In the genomic region with DNA sequence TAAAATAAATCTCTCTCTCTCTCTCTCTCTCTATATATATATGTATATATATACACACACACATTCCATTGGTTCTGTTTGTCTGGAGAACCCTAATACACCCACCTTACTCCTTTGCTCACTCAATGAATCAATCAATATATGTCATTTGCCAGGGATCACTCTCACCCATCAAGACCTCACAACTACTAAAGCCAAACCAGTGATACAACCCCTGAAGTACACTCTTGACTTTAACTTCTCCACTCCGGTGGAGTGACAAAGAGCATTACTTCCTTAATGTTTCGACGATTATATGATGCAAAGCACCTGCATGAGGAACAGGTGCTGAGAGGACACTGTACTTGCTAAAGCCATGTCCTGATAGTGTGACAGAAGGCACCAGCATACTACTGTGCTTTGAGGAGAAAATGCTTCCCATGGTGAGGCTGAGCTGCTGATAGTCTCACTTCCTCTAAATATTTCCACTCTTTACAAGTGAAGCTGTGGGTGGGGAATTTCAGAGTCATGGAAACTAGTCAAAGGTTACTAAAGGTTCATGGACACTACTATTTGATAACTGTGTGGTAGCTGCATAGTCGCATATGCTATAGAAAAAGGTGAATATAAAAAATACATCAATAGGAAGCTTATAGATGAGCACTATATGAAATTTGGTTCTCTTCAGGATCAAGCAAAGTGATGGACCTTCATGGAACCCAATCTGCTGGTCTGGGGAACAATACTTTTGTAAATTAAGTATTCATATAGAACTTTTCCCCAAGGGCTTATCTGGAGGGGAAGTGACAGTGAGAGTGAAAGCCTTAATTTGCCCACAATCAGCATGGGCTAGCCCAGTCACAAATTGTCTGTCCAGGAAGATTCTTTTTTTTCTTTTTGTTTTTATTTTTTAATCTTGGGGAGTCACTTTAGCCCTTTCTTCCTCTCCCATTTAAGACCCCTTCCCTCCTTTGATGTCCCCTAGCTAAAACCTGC, we compare ENCODE assay signal across 8 cellular contexts.
A peak's percentile ranks its signal among the peaks of the same experiment; 100 is the strongest.
DNase-seq lines count a peak whose midpoint lies in the region; ATAC-seq, FAIRE-seq and TF ChIP-seq lines count a peak whose summit lies in the region.

No MANE protein-coding gene starts in this region.

- WGBS in K562 (ENCODE audit: insufficient coverage, low coverage, missing lambda C conversion rate) = 3% methylated on average over 4 of the region's 4 CpGs
- no CpG with 5 or more reads among the region's 4 CpGs for WGBS in H9 (ENCODE audit: extremely low coverage, insufficient read length, low lambda C conversion rate)

- no peak overlapping the region for H3K14ac ChIP-seq in H9 (ENCODE audit: insufficient read depth, low read length)

- H3K27ac ChIP-seq in K562 (ENCODE audit: extremely low read depth, low read depth, low read length) (no peak overlapping the region), A673 (ENCODE audit: low read depth, low read length, poor library complexity, severe bottlenecking) (no peak overlapping the region), H9 (ENCODE audit: insufficient read length, low read depth, low read length) (no peak overlapping the region)

- H3K36me3 Mint-ChIP-seq in mesothelial cell of epicardium (peaks cover 2% of the 10 kb centered on the region), H9 (ENCODE audit: insufficient read depth in 1 of 3, low read depth in 3 of 3) (peaks cover 2 to 20% (median 11%) of the 10 kb centered on the region in 3 experiments; a peak in 6 of 7 replicates)

- peaks cover 10% of the 10 kb centered on the region for H3K4me1 Mint-ChIP-seq in mesothelial cell of epicardium
- peaks cover 11 to 12% of the 10 kb centered on the region in 2 experiments for H3K4me1 Mint-ChIP-seq in H9

- no peak overlapping the region for H2BK5ac ChIP-seq in H9 (ENCODE audit: insufficient read length, low read length)

- H3K4me3 Mint-ChIP-seq in mesothelial cell of epicardium (no peak overlapping the region), H9 (no peak overlapping the region)

- H3K9me3 ChIP-seq in K562 (replicated peaks; ENCODE audit: control insufficient read depth, insufficient read depth, low read depth, low read length) (no peaks in the 10 kb centered on the region), A673 (ENCODE audit: low read depth, low read length, poor library complexity, severe bottlenecking) (no peaks in the 10 kb centered on the region), H9 (ENCODE audit: control insufficient read depth, low read depth, low read length) (no peaks in the 10 kb centered on the region)

- H3K9ac ChIP-seq in K562 (ENCODE audit: insufficient read depth in 1 of 2, low read depth in 2 of 2, low read length in 2 of 2) (no peak overlapping the region), H9 (ENCODE audit: extremely low read depth, insufficient read length, low read length) (no peak overlapping the region)

- H4K8ac ChIP-seq in H9 (replicated peaks; ENCODE audit: insufficient read length, low read depth, low read length) = no peak overlapping the region

- no peak overlapping the region for H2AK5ac ChIP-seq in H9 (ENCODE audit: insufficient read length, low read length)

- H3K79me1 ChIP-seq in H9 (ENCODE audit: insufficient read depth, low read depth, low read length, poor library complexity, severe bottlenecking) = no peaks in the 10 kb centered on the region

- H3K18ac ChIP-seq in H9 (ENCODE audit: insufficient read length, low read depth, low read length) = no peak overlapping the region

- no peak overlapping the region for H2BK120ac ChIP-seq in H9 (ENCODE audit: low read depth, low read length, poor library complexity, severe bottlenecking)

- no peak overlapping the region for H4K91ac ChIP-seq in H9 (ENCODE audit: insufficient read length, low read depth, low read length)

- ATAC-seq in GM19452 (IDR thresholded peaks at IDR 0.05; ENCODE audit: unreplicated experiment) (peak; percentile 91), HG03439 (IDR thresholded peaks at IDR 0.05; ENCODE audit: unreplicated experiment) (peak; percentile 87), K562 (no peak)

- H3K27ac Mint-ChIP-seq in mesothelial cell of epicardium (no peak overlapping the region), H9 (no peak overlapping the region)

- no peaks in the 10 kb centered on the region for H4K20me1 ChIP-seq in K562 (replicated peaks; ENCODE audit: control insufficient read depth, insufficient read depth, low read length)
- no peaks in the 10 kb centered on the region for H4K20me1 ChIP-seq in H9 (ENCODE audit: control insufficient read depth, insufficient read depth, insufficient read length)

- no peak for TF ChIP-seq POLR2A in K562 (conservative IDR thresholded peaks at IDR 0.05)

- no peak overlapping the region for H2BK12ac ChIP-seq in H9 (ENCODE audit: insufficient read length, low read depth, low read length)

- H3K36me3 ChIP-seq in K562 (ENCODE audit: control insufficient read depth, insufficient read depth, low read length) = no peaks in the 10 kb centered on the region
- no peaks in the 10 kb centered on the region for H3K36me3 ChIP-seq in A673 (ENCODE audit: insufficient read depth, low read length, poor library complexity, severe bottlenecking)

- CTCF ChIA-PET in K562 (lab: Yijun Ruan, JAX; ENCODE audit: low intra/inter-chr PET ratio) (no interaction called here), A673 (lab: Charles Lee) (no interaction called here)

- no peaks in the 10 kb centered on the region for H3K23me2 ChIP-seq in H9 (ENCODE audit: insufficient read length, low read depth, low read length, poor library complexity, severe bottlenecking)

- no peak overlapping the region for H2BK20ac ChIP-seq in H9 (ENCODE audit: low read depth, low read length, poor library complexity, severe bottlenecking)

- intact Hi-C loops in K562 (cut with micrococcal nuclease) (no loop called here), A673 (cut with micrococcal nuclease; ENCODE audit: unreplicated experiment) (loop anchor here (5.0 kb wide), 1 partner anchor 118 kb away; no protein-coding TSS in a partner anchor)

- H3K9me1 ChIP-seq in K562 (ENCODE audit: control insufficient read depth, insufficient read depth, low read length) = no peaks in the 10 kb centered on the region

- POLR2A ChIA-PET in K562 (lab: Yijun Ruan, JAX) (no interaction called here), A673 (lab: Charles Lee; ENCODE audit: low non-redundant PET) (no interaction called here)

- H3K27me3 ChIP-seq in K562 (ENCODE audit: control insufficient read depth in 2 of 2, insufficient read depth in 2 of 2, low read length in 2 of 2) (peaks cover 0 to 10% of the 10 kb centered on the region in 2 experiments; a peak in 2 of 5 replicates), A673 (replicated peaks; ENCODE audit: insufficient read depth, low read depth, low read length, poor library complexity) (no peaks in the 10 kb centered on the region), H9 (ENCODE audit: insufficient read depth, low read length) (no peaks in the 10 kb centered on the region)

- H3K56ac ChIP-seq in H9 (ENCODE audit: insufficient read length, low read depth, low read length) = no peak overlapping the region

- H3K4ac ChIP-seq in H9 (ENCODE audit: low read depth, low read length) = no peak overlapping the region

- no TSS peak for BruUV-seq in K562 (replicated peaks; lab: Mats Ljungman, UMichigan)
- BruUV-seq in A673 (replicated peaks; lab: Mats Ljungman, UMichigan) = no TSS peak

- H3K27me3 Mint-ChIP-seq in mesothelial cell of epicardium (ENCODE audit: low read depth) (no peaks in the 10 kb centered on the region), H9 (ENCODE audit: low read depth) (peaks cover 3% of the 10 kb centered on the region; the same call in 1 of the 2 replicates)

- H3K4me2 ChIP-seq in K562 (ENCODE audit: insufficient read depth, low read length) (no peak overlapping the region), H9 (ENCODE audit: insufficient read depth, insufficient read length, low read length) (no peak overlapping the region)

- H3K79me2 ChIP-seq in K562 (ENCODE audit: control insufficient read depth, insufficient read depth, low read length) (no peaks in the 10 kb centered on the region), H9 (ENCODE audit: insufficient read depth, low read length) (no peaks in the 10 kb centered on the region)

- TF ChIP-seq RAD21 in K562 (CRISPR knock-in tag; conservative IDR thresholded peaks at IDR 0.05 in 1 of 2, IDR thresholded peaks at IDR 0.05 in 1 of 2) = no peak

- FAIRE-seq in K562 (lab: Jason Lieb, UNC) = no peak

- in situ Hi-C loops in K562 (cut with MboI) = no loop called here

- H3K9me3 Mint-ChIP-seq in mesothelial cell of epicardium (peaks cover 26% of the 10 kb centered on the region), H9 (peaks cover 12 to 15% of the 10 kb centered on the region in 2 experiments; a peak in 3 of 5 replicates)

- no peak overlapping the region for H3T11ph ChIP-seq in H9 (ENCODE audit: low read length)

- H4K5ac ChIP-seq in H9 (ENCODE audit: insufficient read length, low read depth, low read length) = no peak overlapping the region

- TF ChIP-seq CTCF in K562 (IDR thresholded peaks at IDR 0.05 in 2 of 3, conservative IDR thresholded peaks at IDR 0.05 in 1 of 3; ENCODE audit: insufficient read depth in 2 of 3, low read depth in 1 of 3, low read length in 3 of 3) = no peak
- no peak for TF ChIP-seq CTCF in mesothelial cell of epicardium (IDR thresholded peaks at IDR 0.05; ENCODE audit: unreplicated experiment)
- no peak for TF ChIP-seq CTCF in A673 (conservative IDR thresholded peaks at IDR 0.05; ENCODE audit: low read depth, low read length)
- TF ChIP-seq CTCF in H9 (conservative IDR thresholded peaks at IDR 0.05) = no peak

- H3K4me1 ChIP-seq in K562 (replicated peaks in 1 of 2; ENCODE audit: control insufficient read depth in 2 of 2, insufficient read depth in 2 of 2, low read length in 2 of 2) = no peaks in the 10 kb centered on the region
- H3K4me1 ChIP-seq in A673 (ENCODE audit: insufficient read depth, low read length, poor library complexity, severe bottlenecking) = peaks cover 4% of the 10 kb centered on the region
- H3K4me1 ChIP-seq in H9 (ENCODE audit: insufficient read depth, low read length) = no peaks in the 10 kb centered on the region

- H3K4me3 ChIP-seq in K562 (no peak overlapping the region), A673 (ENCODE audit: low read depth, low read length, poor library complexity, severe bottlenecking) (no peak overlapping the region)

- H3K23ac ChIP-seq in H9 (ENCODE audit: insufficient read length, low read depth, low read length) = no peak overlapping the region

- H2AFZ ChIP-seq in K562 (ENCODE audit: low read depth, low read length) (no peak overlapping the region), H9 (ENCODE audit: low read length) (no peak overlapping the region)

- TF ChIP-seq EP300 in K562 (IDR thresholded peaks at IDR 0.05; ENCODE audit: low read length) = no peak

- peak; percentile 64 for DNase-seq in GF-D8 (lab: John Stamatoyannopoulos, UW)
- DNase-seq in K562 (ENCODE audit: extremely low read depth in 1 of 4, low spot score in 3 of 4) = no peak
- no peak for DNase-seq in COR-L47 (lab: John Stamatoyannopoulos, UW)
- DNase-seq in mesothelial cell of epicardium (ENCODE audit: low spot score in 2 of 2, unreplicated experiment in 2 of 2) = no peak
- no peak for DNase-seq in A673 (ENCODE audit: low spot score)
- DNase-seq in H9 = no peak

- H2BK15ac ChIP-seq in H9 (ENCODE audit: low read depth, low read length) = no peak overlapping the region

TF ChIP-seq in K562, 482 proteins besides CTCF, POLR2A, EP300 and RAD21 (continues in another document):
- 0 out of 2 replicates have a peak, but pooled peaks have one; percentile 9 for TF ChIP-seq SPI1 (IDR thresholded peaks at IDR 0.05; ENCODE audit: borderline replicate concordance, low read depth, low read length)
- no peak for TF ChIP-seq YBX1 (IDR thresholded peaks at IDR 0.05)
